8 cellular contexts compared by ENCODE assay signal in genomic region chr11:33701302-33701701, GRCh38. TPM values are rescaled to one million over a fixed set of nuclear protein-coding genes. Genes with fewer than 3 reads are reported as not detected.
A peak's percentile ranks its signal among the peaks of the same experiment; 100 is the strongest.
DNase-seq lines count a peak whose midpoint lies in the region; ATAC-seq and TF ChIP-seq lines count a peak whose summit lies in the region.

No MANE protein-coding gene starts in this region.

- peak overlapping the region; percentile 85 for H3K4me3 Mint-ChIP-seq in activated naive CD4-positive, alpha-beta T cell treated with anti-CD3 and anti-CD28 coated beads for 36 hours
- H3K4me3 Mint-ChIP-seq in activated CD8-positive, alpha-beta T cell treated with anti-CD3 and anti-CD28 coated beads for 36 hours = peak overlapping the region; percentile 82

- intact Hi-C loops in activated naive CD4-positive, alpha-beta T cell treated with anti-CD3 and anti-CD28 coated beads for 36 hours (cut with micrococcal nuclease) = loop anchor here (2.0 to 10.0 kb wide), 3 partner anchors 191 to 1119 kb away; partner anchors contain the start of genes CAPRIN1, EIF3M and LMO2
- intact Hi-C loops in activated CD8-positive, alpha-beta T cell treated with anti-CD3 and anti-CD28 coated beads for 36 hours (cut with micrococcal nuclease) = no loop called here
- intact Hi-C loops in stomach (cut with DNase I; ENCODE audit: low total_unique reads) = no loop called here
- intact Hi-C loops in head of caudate nucleus (cut with DNase I) = loop anchor here (5.0 kb wide), 1 partner anchor 36 kb away; the partner anchor contains the start of gene CD59

- H3K27me3 Mint-ChIP-seq in activated naive CD4-positive, alpha-beta T cell treated with anti-CD3 and anti-CD28 coated beads for 36 hours (ENCODE audit: low read depth) = peaks cover 5% of the 10 kb centered on the region
- H3K27me3 Mint-ChIP-seq in activated CD8-positive, alpha-beta T cell treated with anti-CD3 and anti-CD28 coated beads for 36 hours = peaks cover 4% of the 10 kb centered on the region

- DNase-seq in activated naive CD4-positive, alpha-beta T cell treated with anti-CD3 and anti-CD28 coated beads for 36 hours = no peak
- DNase-seq in activated naive CD4-positive, alpha-beta T cell (lab: John Stamatoyannopoulos, UW) = no peak
- no peak for DNase-seq in activated CD8-positive, alpha-beta T cell treated with anti-CD3 and anti-CD28 coated beads for 36 hours
- DNase-seq in stomach = no peak
- no peak for DNase-seq in NCI-H2029 treated with DMSO at 0.1 percent for 48 hours (lab: John Stamatoyannopoulos, UW)
- no peak for DNase-seq in head of caudate nucleus
- DNase-seq in RPMI8226 = no peak

- no peak for TF ChIP-seq POLR2A in stomach (IDR thresholded peaks at IDR 0.05)

- peak overlapping the region; percentile 85 to 90 (median 87) for H3K27ac ChIP-seq in stomach

- POLR2A ChIA-PET in activated CD8-positive, alpha-beta T cell treated with anti-CD3 and anti-CD28 coated beads for 36 hours (lab: Charles Lee) = interaction anchor here (0.7 to 1.9 kb wide), 4 partner anchors 9 to 51 kb away, joined by 3 to 9 read pairs (median 4); partner anchors contain the start of gene CD59

- no peak for ATAC-seq in activated CD8-positive, alpha-beta T cell treated with anti-CD3 and anti-CD28 coated beads for 36 hours

- peaks cover 7% of the 10 kb centered on the region for H3K4me1 Mint-ChIP-seq in activated naive CD4-positive, alpha-beta T cell treated with anti-CD3 and anti-CD28 coated beads for 36 hours (ENCODE audit: low read depth)
- peaks cover 16% of the 10 kb centered on the region for H3K4me1 Mint-ChIP-seq in activated CD8-positive, alpha-beta T cell treated with anti-CD3 and anti-CD28 coated beads for 36 hours (ENCODE audit: low read depth)

- no peak for TF ChIP-seq EP300 in stomach (IDR thresholded peaks at IDR 0.05)

- CTCF ChIA-PET in activated naive CD4-positive, alpha-beta T cell treated with anti-CD3 and anti-CD28 coated beads for 36 hours (lab: Charles Lee) = interaction anchor here (0.6 to 1.3 kb wide), 2 partner anchors 13 to 15 kb away, joined by 3 to 10 read pairs; no protein-coding TSS in a partner anchor
- CTCF ChIA-PET in activated CD8-positive, alpha-beta T cell treated with anti-CD3 and anti-CD28 coated beads for 36 hours (lab: Charles Lee) = interaction anchor here (0.7 to 3.7 kb wide), 4 partner anchors 13 to 58 kb away, joined by 3 to 23 read pairs (median 9); no protein-coding TSS in a partner anchor

- H3K27me3 ChIP-seq in stomach = no peaks in the 10 kb centered on the region

- no peak for TF ChIP-seq CTCF in activated CD8-positive, alpha-beta T cell treated with anti-CD3 and anti-CD28 coated beads for 36 hours (IDR thresholded peaks at IDR 0.05)
- no peak for TF ChIP-seq CTCF in stomach (IDR thresholded peaks at IDR 0.05)

- peaks cover 47 to 97% (median 53%) of the 10 kb centered on the region in 4 donors for H3K4me1 ChIP-seq in stomach

- WGBS in stomach, 5 donors = 6 to 13% (median 9%) methylated on average over 4 of the region's 4 CpGs

- H3K27ac Mint-ChIP-seq in activated naive CD4-positive, alpha-beta T cell treated with anti-CD3 and anti-CD28 coated beads for 36 hours = no peak overlapping the region
- peak overlapping the region; percentile 37 for H3K27ac Mint-ChIP-seq in activated CD8-positive, alpha-beta T cell treated with anti-CD3 and anti-CD28 coated beads for 36 hours

- H3K4me3 ChIP-seq in iPS-18c (ENCODE audit: insufficient read depth, low read depth, low read length) (peak overlapping the region; percentile 34; the same call in 1 of the 2 replicates), stomach (peak overlapping the region; percentile 49 to 62 (median 58))

- peaks cover 4 to 13% (median 9%) of the 10 kb centered on the region in 4 donors for H3K36me3 ChIP-seq in stomach

- H3K9me3 ChIP-seq in iPS-18c (ENCODE audit: control insufficient read depth, insufficient read depth, low read length) (no peaks in the 10 kb centered on the region), stomach (no peaks in the 10 kb centered on the region)

- H3K9me3 Mint-ChIP-seq in activated naive CD4-positive, alpha-beta T cell treated with anti-CD3 and anti-CD28 coated beads for 36 hours = no peaks in the 10 kb centered on the region
- no peaks in the 10 kb centered on the region for H3K9me3 Mint-ChIP-seq in activated CD8-positive, alpha-beta T cell treated with anti-CD3 and anti-CD28 coated beads for 36 hours

- no peaks in the 10 kb centered on the region for H3K36me3 Mint-ChIP-seq in activated naive CD4-positive, alpha-beta T cell treated with anti-CD3 and anti-CD28 coated beads for 36 hours (ENCODE audit: low read depth)
- H3K36me3 Mint-ChIP-seq in activated CD8-positive, alpha-beta T cell treated with anti-CD3 and anti-CD28 coated beads for 36 hours (ENCODE audit: low read depth) = no peaks in the 10 kb centered on the region

RNA-seq across cellular contexts. Expression of gene C11orf91, which starts 0.7 kb away (rescaled TPM):
- total RNA-seq in activated naive CD4-positive, alpha-beta T cell treated with anti-CD3 and anti-CD28 coated beads for 36 hours = not detected
- not detected for total RNA-seq in activated CD8-positive, alpha-beta T cell treated with anti-CD3 and anti-CD28 coated beads for 36 hours
- not detected for total RNA-seq in stomach
- not detected for polyA plus RNA-seq in stomach

RNA-seq across cellular contexts. Expression of gene CD59, which starts 34.9 kb away (rescaled TPM):
- total RNA-seq in activated naive CD4-positive, alpha-beta T cell treated with anti-CD3 and anti-CD28 coated beads for 36 hours = 10 to 100 TPM; 59.9 to 61.9 TPM
- total RNA-seq in activated CD8-positive, alpha-beta T cell treated with anti-CD3 and anti-CD28 coated beads for 36 hours = 10 to 100 TPM; 36.0 to 36.1 TPM
- total RNA-seq in stomach = 100 to 1,000 TPM in 3 of 5 donors, 10 to 100 TPM in 1, 1 to 10 TPM in 1; 6.4 to 225 (median 111) TPM
- polyA plus RNA-seq in stomach = 100 to 1,000 TPM in 2 of 3 donors, 10 to 100 TPM in 1; 89.1 to 200 (median 166) TPM

Comparison
In these comparisons a context has a peak if more than half of its experiments do, and no peak if none do; other contexts are left out.
1. intact Hi-C loops: an anchor here in activated naive CD4-positive, alpha-beta T cell treated with anti-CD3 and anti-CD28 coated beads for 36 hours (2.0 to 10.0 kb wide) and head of caudate nucleus (5.0 kb wide); none called in activated CD8-positive, alpha-beta T cell treated with anti-CD3 and anti-CD28 coated beads for 36 hours and stomach.